9 cellular contexts compared by ENCODE assay signal in genomic region chr17:51860934-51861561, GRCh38.
DNase-seq lines count a peak whose midpoint lies in the region; ATAC-seq and TF ChIP-seq lines count a peak whose summit lies in the region.
"Had no signal": no experiment of that assay in that cellular context is flagged by ENCODE, and none has a peak within 500 bp of the region (broad histone marks: within the 10 kb centered on the region; RNA-seq: fewer than 3 reads in every experiment).

No MANE protein-coding gene starts in this region.

- DNase-seq in NCI-H187 (lab: John Stamatoyannopoulos, UW) (peak; percentile 24 to 50), NCI-H187 treated with DMSO at 0.1 percent for 48 hours (lab: John Stamatoyannopoulos, UW) (no peak), NOMO-1 treated with dmso at 0.1 percent for 144 hours (lab: John Stamatoyannopoulos, UW; ENCODE audit: unreplicated experiment) (peak; percentile 3), fibroblast of mammary gland (ENCODE audit: low read depth) (peak; percentile 15), retinal pigment epithelial cell (ENCODE audit: low read depth) (no peak)
- no peak for DNase-seq in activated effector memory CD4-positive, alpha-beta T cell treated with Interleukin-2 at 50 U/mL for 16 hours

- no peaks in the 10 kb centered on the region for H3K36me3 ChIP-seq in HEK293 (ENCODE audit: control insufficient read depth in 2 of 2, insufficient read depth in 1 of 2, low read length in 2 of 2)
- H3K36me3 ChIP-seq: neutrophil had no signal

- H3K4me1 ChIP-seq in HEK293 (ENCODE audit: control insufficient read depth, insufficient read depth, low read length): no peaks in the 10 kb centered on the region

- ATAC-seq in GM19463 (IDR thresholded peaks at IDR 0.05; ENCODE audit: unreplicated experiment): no peak

- no peaks in the 10 kb centered on the region for H3K9me3 ChIP-seq in HEK293 (ENCODE audit: control insufficient read depth, insufficient read depth, low read depth, low read length)
- H3K9me3 ChIP-seq: neutrophil had no signal

- TF ChIP-seq CTCF in HEK293 (tag by site-specific recombination; IDR thresholded peaks at IDR 0.05) (peak; percentile 30; the same call in 1 of the 2 replicates), fibroblast of mammary gland (conservative IDR thresholded peaks at IDR 0.05; ENCODE audit: control insufficient read depth, insufficient read depth, low read depth, low read length) (peak; percentile 50), retinal pigment epithelial cell (conservative IDR thresholded peaks at IDR 0.05; ENCODE audit: low read depth, low read length) (peak; percentile 34)

- no peak overlapping the region for H3K27ac ChIP-seq in HEK293 (ENCODE audit: extremely low read depth, low read depth, low read length)
- H3K27ac ChIP-seq: neutrophil had no signal

- no peak overlapping the region for H3K4me3 ChIP-seq in HEK293 (ENCODE audit: low read depth, low read length)
- no peak overlapping the region for H3K4me3 ChIP-seq in fibroblast of mammary gland (ENCODE audit: control insufficient read depth, low read depth, low read length)
- no peak overlapping the region for H3K4me3 ChIP-seq in retinal pigment epithelial cell (ENCODE audit: low read length)

- CTCF ChIA-PET in HEK293 (lab: Yijun Ruan, JAX): interaction anchor here (0.5 to 2.0 kb wide), 30 partner anchors 9 to 1669 kb away, joined by 3 to 22 read pairs (median 3); no protein-coding TSS in a partner anchor

- POLR2A ChIA-PET in HEK293 (lab: Yijun Ruan, JAX): no interaction called here

TF ChIP-seq in HEK293, 187 proteins besides CTCF, POLR2A, EP300 and RAD21:
- TF ChIP-seq KLF9 (tag by site-specific recombination; IDR thresholded peaks at IDR 0.05; ENCODE audit: low read depth): no peak
- no peak for TF ChIP-seq OVOL3 (tag by site-specific recombination; IDR thresholded peaks at IDR 0.05)
- no peak for TF ChIP-seq ZNF473 (tag by site-specific recombination; IDR thresholded peaks at IDR 0.05)
- TF ChIP-seq ZBTB49 (tag by site-specific recombination; IDR thresholded peaks at IDR 0.05; ENCODE audit: low read depth): no peak
- TF ChIP-seq ZNF514 (tag by site-specific recombination; IDR thresholded peaks at IDR 0.05): no peak
- peak; percentile 30 for TF ChIP-seq ZNF654 (tag by site-specific recombination; IDR thresholded peaks at IDR 0.05; ENCODE audit: low read depth)

Comparison
In these comparisons a context has a peak if more than half of its experiments do, and no peak if none do; other contexts are left out.
1. DNase-seq: peak in NCI-H187 (2 of 2), NOMO-1 treated with dmso at 0.1 percent for 144 hours (single experiment) and fibroblast of mammary gland (single experiment); none in NCI-H187 treated with DMSO at 0.1 percent for 48 hours (single experiment), retinal pigment epithelial cell (single experiment) and activated effector memory CD4-positive, alpha-beta T cell treated with Interleukin-2 at 50 U/mL for 16 hours (single experiment).
2. Peak in every context shown above with its lines, with median percentiles within 50 percentile points of each other: CTCF ChIP-seq.